Comparison of ENCODE assay signal across 27 cellular contexts in the genomic region with DNA sequence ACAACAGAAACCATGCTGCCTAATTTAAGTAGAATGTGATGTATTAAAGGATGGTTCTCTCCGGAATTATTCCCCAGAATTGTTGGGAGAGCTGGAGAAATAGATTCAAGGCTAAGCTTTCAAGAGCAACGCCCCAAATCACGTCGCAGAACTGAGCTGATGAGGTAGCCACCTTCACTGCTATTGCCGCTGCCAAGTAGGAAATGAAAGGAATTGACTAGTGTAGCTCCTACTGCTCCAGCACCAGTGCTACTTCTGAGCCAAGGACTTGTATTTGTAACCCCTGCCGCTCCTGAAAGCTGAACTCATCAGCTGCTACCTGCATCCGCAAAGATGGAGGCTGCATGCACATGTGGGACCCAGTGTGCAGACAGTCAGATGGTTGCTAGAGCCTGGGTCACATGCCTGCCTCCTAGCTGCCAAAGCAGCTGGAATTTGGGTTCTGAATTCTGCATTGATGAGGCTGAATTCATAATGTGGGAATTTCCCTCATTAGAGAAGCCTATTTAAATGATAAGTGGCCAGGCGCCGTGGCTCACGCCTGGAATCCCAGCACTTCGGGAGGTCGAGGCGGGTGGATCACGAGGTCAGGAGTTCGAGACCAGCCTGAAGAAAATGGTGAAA.
"Had no signal": no experiment of that assay in that cellular context is flagged by ENCODE, and none has a peak within 500 bp of the region (broad histone marks: within the 10 kb centered on the region; RNA-seq: fewer than 3 reads in every experiment).

No MANE protein-coding gene starts in this region.

- H3K4me3 ChIP-seq: coronary artery, esophagus squamous epithelium, gastrocnemius medialis, heart left ventricle, left lung, lung, pancreas, transverse colon, uterus had no signal

- H3K27ac ChIP-seq: coronary artery, esophagus squamous epithelium, gastrocnemius medialis, heart left ventricle, left lung, pancreas, transverse colon, uterus had no signal

- DNase-seq: activated B cell treated with CpG ODN at 0.5 μM for 24 hours; activated CD4-positive, alpha-beta T cell treated with anti-CD3 and anti-CD28 coated beads for 36 hours; activated CD4-positive, alpha-beta T cell treated with anti-CD3 and anti-CD28 coated beads, Interleukin-2, amount 50 U/mL, for 4 hours; activated naive CD4-positive, alpha-beta T cell treated with Interleukin-2 at 50 U/mL for 16 hours; activated naive CD8-positive, alpha-beta T cell treated with anti-CD3 and anti-CD28 coated beads, Interleukin-2, amount 10 ng/mL, durations not matched to agents 7 days and 5 days; activated T-cell treated with anti-CD3 and anti-CD28 coated beads, Interleukin-2, amount 50 U/mL, for 48 hours; amniotic stem cell; cerebellar nuclear complex; endodermal cell; esophagus squamous epithelium; gastrocnemius medialis; heart left ventricle; left lung; naive thymus-derived CD8-positive, alpha-beta T cell; pancreas; small intestine; stimulated activated CD4-positive, alpha-beta T cell treated with anti-CD3 and anti-CD28 coated beads, Interleukin-2, amount 100 ng/mL, for 24 hours; stimulated activated naive CD8-positive, alpha-beta T cell treated with anti-CD3 and anti-CD28 coated beads, Interleukin-15, amount 100 ng/mL, for 72 hours; T-helper 1 cell; T-helper 9 cell; transverse colon; uterus had no signal

- H3K9me3 ChIP-seq: esophagus squamous epithelium, gastrocnemius medialis, heart left ventricle, left lung, pancreas, transverse colon, uterus had no signal

- H3K4me1 ChIP-seq: gastrocnemius medialis, pancreas, uterus had no signal

- H3K27me3 ChIP-seq: esophagus squamous epithelium, gastrocnemius medialis, heart left ventricle, left lung, pancreas, transverse colon, uterus had no signal

- ATAC-seq: activated CD4-positive, alpha-beta T cell treated with anti-CD3 and anti-CD28 coated beads for 36 hours; gastrocnemius medialis; left lung; naive thymus-derived CD8-positive, alpha-beta T cell; pancreas; sciatic nerve; stimulated activated effector memory CD8-positive, alpha-beta T cell treated with anti-CD3 and anti-CD28 coated beads, Interleukin-12 subunit alpha, Interleukin-12 subunit beta, amount 100 ng/mL, for 72 hours; stimulated activated naive CD8-positive, alpha-beta T cell treated with anti-CD3 and anti-CD28 coated beads, Interleukin-15, amount 100 ng/mL, for 72 hours had no signal

- H3K36me3 ChIP-seq: esophagus squamous epithelium, gastrocnemius medialis, heart left ventricle, left lung, pancreas, transverse colon, uterus had no signal

- FAIRE-seq: bronchial epithelial cell, pancreas, small intestine had no signal
